In the genomic region with DNA sequence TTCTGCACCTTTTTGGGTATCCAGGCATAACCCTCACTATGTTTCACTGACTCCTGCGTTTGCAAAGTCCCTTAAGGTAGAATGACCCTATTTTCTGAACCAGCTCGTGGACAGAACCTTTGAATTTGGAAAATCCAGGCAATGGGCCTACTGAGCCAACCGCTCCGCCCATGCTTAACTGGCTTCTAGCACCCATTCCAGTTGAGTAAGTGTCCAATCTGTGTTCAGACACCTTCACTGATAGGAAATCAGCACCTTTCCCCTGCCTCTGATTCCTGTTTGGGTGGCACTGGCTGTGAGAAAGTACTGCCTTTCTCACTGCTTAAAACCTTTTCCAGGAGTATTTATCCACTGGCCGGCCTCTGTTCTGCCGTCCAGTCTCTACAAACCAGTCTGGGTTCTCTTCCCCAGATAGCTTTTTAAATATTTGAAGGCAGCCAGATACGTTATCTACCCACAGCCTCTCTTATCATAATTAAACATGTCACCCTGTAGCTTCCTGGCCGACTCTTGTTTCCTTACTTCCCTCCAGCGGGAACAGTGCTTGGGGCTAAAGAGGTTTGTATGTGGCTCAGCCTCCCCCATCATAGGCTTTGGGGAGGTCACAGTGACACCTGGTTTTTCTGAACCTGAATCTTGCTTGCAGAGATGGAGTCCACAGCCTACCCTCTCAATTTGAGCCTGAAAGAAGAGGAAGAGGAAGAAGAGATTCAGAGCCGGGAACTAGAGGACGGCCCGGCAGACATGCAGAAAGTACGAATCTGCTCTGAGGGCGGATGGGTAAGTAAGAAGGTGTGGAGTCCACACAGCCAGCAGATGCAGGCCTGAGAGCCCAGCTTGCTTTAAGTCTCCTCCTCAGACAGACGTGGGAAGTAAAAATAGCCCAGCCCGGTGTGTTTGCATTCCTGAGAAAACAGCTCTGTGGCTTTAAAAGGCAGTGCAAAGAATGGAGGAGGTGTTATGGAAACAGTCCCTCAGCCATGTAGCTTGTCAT, we compare ENCODE assay signal across 8 cellular contexts. TPM values are rescaled to one million over a fixed set of nuclear protein-coding genes. Genes with fewer than 3 reads are reported as not detected.
DNase-seq lines count a peak whose midpoint lies in the region; ATAC-seq and TF ChIP-seq lines count a peak whose summit lies in the region.

No MANE protein-coding gene starts in this region.

- H3K4me3 ChIP-seq in GM06990 (replicated peaks; ENCODE audit: low read depth, low read length) (peak overlapping the region; percentile 62), RWPE2 (ENCODE audit: severe bottlenecking) (peak overlapping the region; percentile 74), epithelial cell of esophagus (ENCODE audit: low read length) (peak overlapping the region; percentile 58)

- no peaks in the 10 kb centered on the region for H3K9me3 ChIP-seq in RWPE2 (ENCODE audit: severe bottlenecking)

- peaks cover 25% of the 10 kb centered on the region for H3K36me3 ChIP-seq in GM06990 (ENCODE audit: control insufficient read depth, insufficient read depth, low read length)
- H3K36me3 ChIP-seq in RWPE2 (ENCODE audit: low read depth): peaks cover 51% of the 10 kb centered on the region

- no peak for TF ChIP-seq CTCF in GM06990 (IDR thresholded peaks at IDR 0.05; ENCODE audit: insufficient read depth, low read length, poor library complexity, severe bottlenecking)
- no peak for TF ChIP-seq CTCF in RWPE2 (IDR thresholded peaks at IDR 0.05; ENCODE audit: poor library complexity, severe bottlenecking)
- no peak for TF ChIP-seq CTCF in epithelial cell of esophagus (IDR thresholded peaks at IDR 0.05; ENCODE audit: insufficient read depth, low read depth, low read length, missing control alignments)

- H3K9me3 Mint-ChIP-seq in natural killer cell treated with Interleukin-12 subunit alpha and Interleukin-12 subunit beta and Interleukin-15 and Interleukin-18, amount 100 ng/mL, for 72 hours: no peaks in the 10 kb centered on the region

- peaks cover 0 to 2% of the 10 kb centered on the region in 2 donors for H3K27me3 Mint-ChIP-seq in natural killer cell treated with Interleukin-12 subunit alpha and Interleukin-12 subunit beta and Interleukin-15 and Interleukin-18, amount 100 ng/mL, for 72 hours

- H3K27ac ChIP-seq in RWPE2 (ENCODE audit: poor library complexity, severe bottlenecking): peak overlapping the region; percentile 60

- peaks cover 34 to 40% of the 10 kb centered on the region in 2 donors for H3K4me1 Mint-ChIP-seq in natural killer cell treated with Interleukin-12 subunit alpha and Interleukin-12 subunit beta and Interleukin-15 and Interleukin-18, amount 100 ng/mL, for 72 hours (ENCODE audit: low read depth in 2 of 2)

- H3K27me3 ChIP-seq in GM06990 (replicated peaks; ENCODE audit: control insufficient read depth, insufficient read depth, low read length) (no peaks in the 10 kb centered on the region), RWPE2 (ENCODE audit: insufficient read depth, poor library complexity, severe bottlenecking) (no peaks in the 10 kb centered on the region)

- peak overlapping the region; percentile 76 to 83 for H3K27ac Mint-ChIP-seq in natural killer cell treated with Interleukin-12 subunit alpha and Interleukin-12 subunit beta and Interleukin-15 and Interleukin-18, amount 100 ng/mL, for 72 hours

- H3K36me3 Mint-ChIP-seq in natural killer cell treated with Interleukin-12 subunit alpha and Interleukin-12 subunit beta and Interleukin-15 and Interleukin-18, amount 100 ng/mL, for 72 hours: peaks cover 27% of the 10 kb centered on the region

- DNase-seq in GM06990 (ENCODE audit: extremely low read depth, insufficient read length) (no peak), RWPE2 (ENCODE audit: low spot score) (no peak), epithelial cell of esophagus (ENCODE audit: low read depth) (peak; percentile 58), SHP77 treated with DMSO at 0.1 percent for 48 hours (lab: John Stamatoyannopoulos, UW) (no peak), SW 1271 (lab: John Stamatoyannopoulos, UW) (no peak), hippocampal formation (lab: John Stamatoyannopoulos, UW) (no peak), NCI-H748 (lab: John Stamatoyannopoulos, UW; ENCODE audit: unreplicated experiment) (no peak)
- DNase-seq in natural killer cell treated with Interleukin-12 subunit alpha and Interleukin-12 subunit beta and Interleukin-15 and Interleukin-18, amount 100 ng/mL, for 72 hours (ENCODE audit: low spot score): no peak

- H3K4me3 Mint-ChIP-seq in natural killer cell treated with Interleukin-12 subunit alpha and Interleukin-12 subunit beta and Interleukin-15 and Interleukin-18, amount 100 ng/mL, for 72 hours: peak overlapping the region; percentile 91

- no peak for ATAC-seq in RWPE2 (ENCODE audit: low read depth)
- ATAC-seq in natural killer cell treated with Interleukin-12 subunit alpha and Interleukin-12 subunit beta and Interleukin-15 and Interleukin-18, amount 100 ng/mL, for 72 hours: no peak

- no peaks in the 10 kb centered on the region for H3K4me1 ChIP-seq in RWPE2 (ENCODE audit: insufficient read depth, poor library complexity, severe bottlenecking)

RNA-seq across cellular contexts. Expression of gene POGK, which starts 1.3 kb away (rescaled TPM):
- total RNA-seq in natural killer cell treated with Interleukin-12 subunit alpha and Interleukin-12 subunit beta and Interleukin-15 and Interleukin-18, amount 100 ng/mL, for 72 hours: 10 to 100 TPM; 30.3 to 53.1 TPM

RNA-seq across cellular contexts. Expression of gene TADA1, which starts 35.5 kb away (rescaled TPM):
- 10 to 100 TPM in 1 of 2 donors, 1 to 10 TPM in 1; 9.3 to 10.2 TPM for total RNA-seq in natural killer cell treated with Interleukin-12 subunit alpha and Interleukin-12 subunit beta and Interleukin-15 and Interleukin-18, amount 100 ng/mL, for 72 hours
